ENCODE assay signal across 9 cellular contexts in genomic region chr1:68231627-68232303, GRCh38. TPM values are rescaled to one million over a fixed set of nuclear protein-coding genes. Genes with fewer than 3 reads are reported as not detected.
DNase-seq lines count a peak whose midpoint lies in the region; ATAC-seq and TF ChIP-seq lines count a peak whose summit lies in the region.
"Had no signal": no experiment of that assay in that cellular context is flagged by ENCODE, and none has a peak within 500 bp of the region (broad histone marks: within the 10 kb centered on the region; RNA-seq: fewer than 3 reads in every experiment).

No MANE protein-coding gene starts in this region.

- H3K9ac ChIP-seq in endocrine pancreas (ENCODE audit: control insufficient read depth, insufficient read depth, low read length), result peak overlapping the region; percentile 97

- H3K9me3 ChIP-seq in endocrine pancreas (ENCODE audit: control insufficient read depth, low read length), result no peaks in the 10 kb centered on the region
- no peaks in the 10 kb centered on the region for H3K9me3 ChIP-seq in tibial artery

- peaks cover 3% of the 10 kb centered on the region; the same call in 1 of the 3 replicates for H3K9me3 Mint-ChIP-seq in GM23338
- H3K9me3 Mint-ChIP-seq in memory B cell, result no peaks in the 10 kb centered on the region

- H3K27ac Mint-ChIP-seq in GM23338, result no peak overlapping the region
- no peak overlapping the region for H3K27ac Mint-ChIP-seq in memory B cell

- H3K4me1 ChIP-seq in GM23338 (ENCODE audit: insufficient read depth), result peaks cover 17% of the 10 kb centered on the region
- peaks cover 20% of the 10 kb centered on the region for H3K4me1 ChIP-seq in endocrine pancreas (ENCODE audit: control insufficient read depth, insufficient read depth, low read length)
- peaks cover 0 to 36% (median 12%) of the 10 kb centered on the region in 4 donors for H3K4me1 ChIP-seq in tibial artery

- peak overlapping the region; percentile 97 for H2AFZ ChIP-seq in GM23338

- H3K4me3 Mint-ChIP-seq in GM23338 (peak overlapping the region; percentile 89), memory B cell (peak overlapping the region; percentile 62)

- H3K27ac ChIP-seq in GM23338 (ENCODE audit: low read depth), result no peak overlapping the region
- peak overlapping the region; percentile 74 to 88 for H3K27ac ChIP-seq in tibial artery

- in situ Hi-C loops in GM13977 (cut with MboI; ENCODE audit: low pct_unique_long_range_greater_than_20kb, low sequenced_read_pairs, unreplicated experiment), result no loop called here

- DNase-seq in GM23338 (ENCODE audit: low spot score) (peak; percentile 67), NCI-H82 (lab: John Stamatoyannopoulos, UW) (peak; percentile 87), memory B cell (ENCODE audit: low spot score in 2 of 2) (no peak), tibial artery (peak; percentile 78 to 83), GM13977 (ENCODE audit: low spot score) (no peak), HPDE6-E6E7 (ENCODE audit: extremely low spot score) (no peak)

- H3K4me1 Mint-ChIP-seq in GM23338 (peaks cover 28% of the 10 kb centered on the region), memory B cell (peaks cover 9% of the 10 kb centered on the region)

- H3K79me2 ChIP-seq in GM23338 (replicated peaks; ENCODE audit: insufficient read depth), result no peaks in the 10 kb centered on the region

- peak overlapping the region; percentile 93 for H3K4me2 ChIP-seq in GM23338

- no peaks in the 10 kb centered on the region; the same call in 1 of the 2 replicates for H3F3A ChIP-seq in GM23338 (replicated peaks; ENCODE audit: low read depth)

- H3K4me3 ChIP-seq in GM23338, result peak overlapping the region; percentile 90
- peak overlapping the region; percentile 87 for H3K4me3 ChIP-seq in endocrine pancreas (ENCODE audit: control insufficient read depth, insufficient read depth, low read length)
- peak overlapping the region; percentile 64 to 84 for H3K4me3 ChIP-seq in tibial artery

- no peaks in the 10 kb centered on the region; the same call in 1 of the 2 replicates for H4K20me1 ChIP-seq in GM23338 (replicated peaks; ENCODE audit: insufficient read depth)

- peaks cover 100% of the 10 kb centered on the region for H3K27me3 ChIP-seq in GM23338 (ENCODE audit: insufficient read depth)
- H3K27me3 ChIP-seq in endocrine pancreas (ENCODE audit: control insufficient read depth, insufficient read depth, low read length), result no peaks in the 10 kb centered on the region
- no peaks in the 10 kb centered on the region for H3K27me3 ChIP-seq in tibial artery

- H3K27me3 Mint-ChIP-seq in GM23338 (ENCODE audit: insufficient read depth, low read depth, poor library complexity) (peaks cover 82% of the 10 kb centered on the region), memory B cell (peaks cover 14% of the 10 kb centered on the region)

- H3K36me3 ChIP-seq in GM23338 (ENCODE audit: insufficient read depth), result no peaks in the 10 kb centered on the region
- no peaks in the 10 kb centered on the region for H3K36me3 ChIP-seq in endocrine pancreas (ENCODE audit: control insufficient read depth, insufficient read depth, low read length)
- H3K36me3 ChIP-seq in tibial artery, result no peaks in the 10 kb centered on the region

- no peaks in the 10 kb centered on the region for H3K36me3 Mint-ChIP-seq in GM23338 (ENCODE audit: low read depth)
- no peaks in the 10 kb centered on the region for H3K36me3 Mint-ChIP-seq in memory B cell

- H3K9me2 ChIP-seq in GM23338 (ENCODE audit: insufficient read depth), result no peaks in the 10 kb centered on the region

- peak; percentile 57 for ATAC-seq in GM23338
- ATAC-seq in memory B cell (ENCODE audit: low read depth), result no peak
- ATAC-seq in GM21526 (IDR thresholded peaks at IDR 0.05; ENCODE audit: low FRiP score, unreplicated experiment), result no peak

- intact Hi-C loops in tibial artery (cut with DNase I; ENCODE audit: low total_unique reads), result loop anchor here (5.0 kb wide), 2 partner anchors 34 to 109 kb away; no protein-coding TSS in a partner anchor

- TF ChIP-seq CTCF in GM23338 (conservative IDR thresholded peaks at IDR 0.05; ENCODE audit: low read depth in 2 of 2), result no peak
- TF ChIP-seq CTCF in tibial artery (IDR thresholded peaks at IDR 0.05), result no peak
- no peak for TF ChIP-seq CTCF in GM13977 (IDR thresholded peaks at IDR 0.05; ENCODE audit: extremely low read depth, insufficient read depth, missing control alignments)

TF ChIP-seq in GM23338, 12 proteins besides CTCF, POLR2A, EP300 and RAD21:
- TF ChIP-seq EZH2 (IDR thresholded peaks at IDR 0.05; ENCODE audit: low read depth, unreplicated experiment), result peak; percentile 79
- TF ChIP-seq ZNF114 (CRISPR knock-in tag; IDR thresholded peaks at IDR 0.05), result no peak
- TF ChIP-seq EZH2phosphoT487 (IDR thresholded peaks at IDR 0.05; ENCODE audit: unreplicated experiment), result no peak
- TF ChIP-seq, protein P1, sequence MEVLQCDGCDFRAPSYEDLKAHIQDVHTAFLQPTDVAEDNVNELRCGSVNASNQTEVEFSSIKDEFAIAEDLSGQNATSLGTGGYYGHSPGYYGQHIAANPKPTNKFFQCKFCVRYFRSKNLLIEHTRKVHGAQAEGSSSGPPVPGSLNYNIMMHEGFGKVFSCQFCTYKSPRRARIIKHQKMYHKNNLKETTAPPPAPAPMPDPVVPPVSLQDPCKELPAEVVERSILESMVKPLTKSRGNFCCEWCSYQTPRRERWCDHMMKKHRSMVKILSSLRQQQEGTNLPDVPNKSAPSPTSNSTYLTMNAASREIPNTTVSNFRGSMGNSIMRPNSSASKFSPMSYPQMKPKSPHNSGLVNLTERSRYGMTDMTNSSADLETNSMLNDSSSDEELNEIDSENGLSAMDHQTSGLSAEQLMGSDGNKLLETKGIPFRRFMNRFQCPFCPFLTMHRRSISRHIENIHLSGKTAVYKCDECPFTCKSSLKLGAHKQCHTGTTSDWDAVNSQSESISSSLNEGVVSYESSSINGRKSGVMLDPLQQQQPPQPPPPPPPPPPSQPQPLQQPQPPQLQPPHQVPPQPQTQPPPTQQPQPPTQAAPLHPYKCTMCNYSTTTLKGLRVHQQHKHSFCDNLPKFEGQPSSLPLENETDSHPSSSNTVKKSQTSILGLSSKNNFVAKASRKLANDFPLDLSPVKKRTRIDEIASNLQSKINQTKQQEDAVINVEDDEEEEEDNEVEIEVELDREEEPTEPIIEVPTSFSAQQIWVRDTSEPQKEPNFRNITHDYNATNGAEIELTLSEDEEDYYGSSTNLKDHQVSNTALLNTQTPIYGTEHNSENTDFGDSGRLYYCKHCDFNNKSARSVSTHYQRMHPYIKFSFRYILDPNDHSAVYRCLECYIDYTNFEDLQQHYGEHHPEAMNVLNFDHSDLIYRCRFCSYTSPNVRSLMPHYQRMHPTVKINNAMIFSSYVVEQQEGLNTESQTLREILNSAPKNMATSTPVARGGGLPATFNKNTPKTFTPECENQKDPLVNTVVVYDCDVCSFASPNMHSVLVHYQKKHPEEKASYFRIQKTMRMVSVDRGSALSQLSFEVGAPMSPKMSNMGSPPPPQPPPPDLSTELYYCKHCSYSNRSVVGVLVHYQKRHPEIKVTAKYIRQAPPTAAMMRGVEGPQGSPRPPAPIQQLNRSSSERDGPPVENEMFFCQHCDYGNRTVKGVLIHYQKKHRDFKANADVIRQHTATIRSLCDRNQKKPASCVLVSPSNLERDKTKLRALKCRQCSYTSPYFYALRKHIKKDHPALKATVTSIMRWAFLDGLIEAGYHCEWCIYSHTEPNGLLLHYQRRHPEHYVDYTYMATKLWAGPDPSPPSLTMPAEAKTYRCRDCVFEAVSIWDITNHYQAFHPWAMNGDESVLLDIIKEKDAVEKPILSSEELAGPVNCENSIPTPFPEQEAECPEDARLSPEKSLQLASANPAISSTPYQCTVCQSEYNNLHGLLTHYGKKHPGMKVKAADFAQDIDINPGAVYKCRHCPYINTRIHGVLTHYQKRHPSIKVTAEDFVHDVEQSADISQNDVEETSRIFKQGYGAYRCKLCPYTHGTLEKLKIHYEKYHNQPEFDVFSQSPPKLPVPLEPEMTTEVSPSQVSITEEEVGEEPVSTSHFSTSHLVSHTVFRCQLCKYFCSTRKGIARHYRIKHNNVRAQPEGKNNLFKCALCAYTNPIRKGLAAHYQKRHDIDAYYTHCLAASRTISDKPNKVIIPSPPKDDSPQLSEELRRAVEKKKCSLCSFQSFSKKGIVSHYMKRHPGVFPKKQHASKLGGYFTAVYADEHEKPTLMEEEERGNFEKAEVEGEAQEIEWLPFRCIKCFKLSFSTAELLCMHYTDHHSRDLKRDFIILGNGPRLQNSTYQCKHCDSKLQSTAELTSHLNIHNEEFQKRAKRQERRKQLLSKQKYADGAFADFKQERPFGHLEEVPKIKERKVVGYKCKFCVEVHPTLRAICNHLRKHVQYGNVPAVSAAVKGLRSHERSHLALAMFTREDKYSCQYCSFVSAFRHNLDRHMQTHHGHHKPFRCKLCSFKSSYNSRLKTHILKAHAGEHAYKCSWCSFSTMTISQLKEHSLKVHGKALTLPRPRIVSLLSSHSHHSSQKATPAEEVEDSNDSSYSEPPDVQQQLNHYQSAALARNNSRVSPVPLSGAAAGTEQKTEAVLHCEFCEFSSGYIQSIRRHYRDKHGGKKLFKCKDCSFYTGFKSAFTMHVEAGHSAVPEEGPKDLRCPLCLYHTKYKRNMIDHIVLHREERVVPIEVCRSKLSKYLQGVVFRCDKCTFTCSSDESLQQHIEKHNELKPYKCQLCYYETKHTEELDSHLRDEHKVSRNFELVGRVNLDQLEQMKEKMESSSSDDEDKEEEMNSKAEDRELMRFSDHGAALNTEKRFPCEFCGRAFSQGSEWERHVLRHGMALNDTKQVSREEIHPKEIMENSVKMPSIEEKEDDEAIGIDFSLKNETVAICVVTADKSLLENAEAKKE (CRISPR knock-in tag; IDR thresholded peaks at IDR 0.05), result no peak
- TF ChIP-seq NANOG (IDR thresholded peaks at IDR 0.05; ENCODE audit: borderline replicate concordance), result no peak
- TF ChIP-seq STAT1 (IDR thresholded peaks at IDR 0.05; ENCODE audit: unreplicated experiment), result no peak
TF ChIP-seq in GM23338: peak in this region for 1.

RNA-seq across cellular contexts. Expression of gene WLS, which starts 0.6 kb away (rescaled TPM):
- 1.2 and 2.7 TPM in 2 replicates for total RNA-seq in GM23338 (2014; rRNA removed; shearing (Covaris generic))
- 0.73 and 0.87 TPM in 2 replicates for polyA plus RNA-seq in GM23338 (2016; fragmentation: Nextera tagmentation; extraction: Ambion mirVana)
- total RNA-seq: activated CD8-positive, alpha-beta memory T cell treated with anti-CD3 and anti-CD28 coated beads for 36 hours had no signal

Comparison
In these comparisons a context has a peak if more than half of its experiments do, and no peak if none do; other contexts are left out.
1. DNase-seq: peak in GM23338 (single experiment), NCI-H82 (single experiment) and tibial artery (2 of 2); none in memory B cell (0 of 2), GM13977 (single experiment) and HPDE6-E6E7 (single experiment).
2. Peak in every context shown above with its lines, with median percentiles within 50 percentile points of each other: H3K4me3 ChIP-seq.